8 cellular contexts compared by ENCODE assay signal in genomic region chr1:225999227-225999911, GRCh38. TPM values are rescaled to one million over a fixed set of nuclear protein-coding genes. Genes with fewer than 3 reads are reported as not detected.
DNase-seq lines count a peak whose midpoint lies in the region; ATAC-seq and TF ChIP-seq lines count a peak whose summit lies in the region.

Gene SDE2 (minus strand): TSS chr1:225999343. CDS start chr1:225999312, 31 bp downstream.

- no peak for TF ChIP-seq CTCF in PC-3 (conservative IDR thresholded peaks at IDR 0.05; ENCODE audit: low read depth, low read length)
- TF ChIP-seq CTCF in epithelial cell of proximal tubule (conservative IDR thresholded peaks at IDR 0.05; ENCODE audit: low read depth, low read length): no peak

- POLR2A ChIA-PET in PC-3 (lab: Charles Lee; ENCODE audit: unreplicated experiment): interaction anchor here (0.6 to 1.2 kb wide), 4 partner anchors 35 to 150 kb away, joined by 3 to 8 read pairs (median 5); partner anchors contain the start of gene H3-3A

- ATAC-seq in GM21576 (IDR thresholded peaks at IDR 0.05; ENCODE audit: unreplicated experiment) (peak; percentile 79), PC-3 (peak; percentile 96)

- H4K20me1 ChIP-seq in PC-3 (ENCODE audit: low read length): peaks cover 29% of the 10 kb centered on the region; the same call in 1 of the 2 replicates

- TF ChIP-seq EP300 in Ishikawa (IDR thresholded peaks at IDR 0.05; ENCODE audit: borderline replicate concordance): no peak

- peak within 1 kb of the TSS; percentile 94 for H3K4me3 ChIP-seq in PC-3 (ENCODE audit: low read length)
- H3K4me3 ChIP-seq in epithelial cell of proximal tubule (ENCODE audit: low read depth, low read length): peak within 1 kb of the TSS; percentile 78
- H3K4me3 ChIP-seq in mucosa of rectum (ENCODE audit: low read length in 2 of 2): peak within 1 kb of the TSS; percentile 87 to 98

- H3K4me1 ChIP-seq in PC-3 (ENCODE audit: insufficient read depth, low read length) (peaks cover 23% of the 10 kb centered on the region), mucosa of rectum (ENCODE audit: control insufficient read depth in 2 of 2, insufficient read depth in 2 of 2, low read length in 2 of 2) (peaks cover 35 to 39% of the 10 kb centered on the region in 2 donors)

- CTCF ChIA-PET in PC-3 (lab: Charles Lee): interaction anchor here (0.5 to 1.0 kb wide), 2 partner anchors 61 to 63 kb away, joined by 3 to 6 read pairs; partner anchors contain the start of gene H3-3A

- no peaks in the 10 kb centered on the region for H3K9me2 ChIP-seq in PC-3 (replicated peaks; ENCODE audit: low read length)

- H3K27me3 ChIP-seq in PC-3 (ENCODE audit: low read length): no peaks in the 10 kb centered on the region
- no peaks in the 10 kb centered on the region for H3K27me3 ChIP-seq in mucosa of rectum (ENCODE audit: control insufficient read depth in 2 of 2, insufficient read depth in 2 of 2, low read length in 2 of 2)

- H2AFZ ChIP-seq in PC-3 (ENCODE audit: low read length): peak within 1 kb of the TSS; percentile 72

- no peaks in the 10 kb centered on the region for H3K9me3 ChIP-seq in PC-3 (ENCODE audit: low read length)
- H3K9me3 ChIP-seq in mucosa of rectum (ENCODE audit: control insufficient read depth in 2 of 2, low read length in 2 of 2): no peaks in the 10 kb centered on the region

- peak within 1 kb of the TSS; percentile 91 for H3K9ac ChIP-seq in PC-3 (ENCODE audit: low read length)
- peak within 1 kb of the TSS; percentile 80 to 94 for H3K9ac ChIP-seq in mucosa of rectum (ENCODE audit: low read depth in 1 of 2, low read length in 2 of 2)

- peaks cover 48% of the 10 kb centered on the region for H3K79me2 ChIP-seq in PC-3 (ENCODE audit: low read length)

- H3F3A ChIP-seq in PC-3 (ENCODE audit: low read length, unreplicated experiment): no peaks in the 10 kb centered on the region

- no peak; the same call in 1 of the 2 replicates for TF ChIP-seq RAD21 in Ishikawa (IDR thresholded peaks at IDR 0.05; ENCODE audit: low read depth)

- peak within 1 kb of the TSS; percentile 98 for H3K4me2 ChIP-seq in PC-3 (ENCODE audit: low read length)

- H3K27ac ChIP-seq in PC-3 (ENCODE audit: low read length): peak within 1 kb of the TSS; percentile 23; the same call in 1 of the 2 replicates
- peak within 1 kb of the TSS; percentile 96 to 98 for H3K27ac ChIP-seq in mucosa of rectum (ENCODE audit: low read depth in 2 of 2, low read length in 2 of 2)

- no TSS peak for BruUV-seq in PC-3 (replicated peaks; lab: Mats Ljungman, UMichigan)

- peak; percentile 92 for DNase-seq in DMS114 treated with DMSO at 0.1 percent for 48 hours (lab: John Stamatoyannopoulos, UW; ENCODE audit: unreplicated experiment)
- peak; percentile 99 for DNase-seq in PC-3
- DNase-seq in activated T-cell treated with anti-CD3 and anti-CD28 coated beads for 48 hours (ENCODE audit: low read depth): peak; percentile 100
- peak; percentile 67 for DNase-seq in epithelial cell of proximal tubule (ENCODE audit: low read depth)
- DNase-seq in stimulated activated CD8-positive, alpha-beta memory T cell treated with anti-CD3 and anti-CD28 coated beads, Interleukin-4, amount 100 ng/mL, for 48 hours: peak; percentile 100

- H3K36me3 ChIP-seq in PC-3 (ENCODE audit: low read depth, low read length) (peaks cover 17% of the 10 kb centered on the region; the same call in 1 of the 2 replicates), mucosa of rectum (ENCODE audit: control insufficient read depth in 2 of 2, insufficient read depth in 2 of 2, low read length in 2 of 2) (peaks cover 9 to 11% of the 10 kb centered on the region in 2 donors)

- intact Hi-C loops in PC-3 (cut with micrococcal nuclease): loop anchor here (1.0 to 5.0 kb wide), 2 partner anchors 63 to 123 kb away; partner anchors contain the start of gene H3-3A

TF ChIP-seq in Ishikawa, 13 proteins besides CTCF, POLR2A, EP300 and RAD21:
- TF ChIP-seq ZBTB7A (IDR thresholded peaks at IDR 0.05; ENCODE audit: low read depth): peak; percentile 72
- no peak for TF ChIP-seq REST (IDR thresholded peaks at IDR 0.05; ENCODE audit: low read depth)
- TF ChIP-seq CEBPB (IDR thresholded peaks at IDR 0.05): no peak
- peak; percentile 61 for TF ChIP-seq MAX (IDR thresholded peaks at IDR 0.05)
- TF ChIP-seq TCF12 (IDR thresholded peaks at IDR 0.05; ENCODE audit: low read depth): no peak
- no peak for TF ChIP-seq EGR1 (IDR thresholded peaks at IDR 0.05)
- peak; percentile 89 for TF ChIP-seq YY1 (IDR thresholded peaks at IDR 0.05; ENCODE audit: low read depth)
- peak; percentile 88 for TF ChIP-seq TAF1 (IDR thresholded peaks at IDR 0.05; ENCODE audit: low read depth)
- peak; percentile 95 for TF ChIP-seq CREB1 (IDR thresholded peaks at IDR 0.05; ENCODE audit: low read depth)

RNA-seq across cellular contexts. Expression of gene SDE2, which starts in this region (rescaled TPM):
- total RNA-seq in PC-3 (2014; rRNA removed) (26.1 and 30.2 TPM in 2 replicates), epithelial cell of proximal tubule (19.4 and 20.7 TPM in 2 replicates)

Comparison
In these comparisons a context has a peak if more than half of its experiments do, and no peak if none do; other contexts are left out.
1. Peak in every context shown above with its lines: DNase-seq, ATAC-seq, H3K4me3 ChIP-seq and H3K27ac ChIP-seq.